ENCODE assay signal across 8 cellular contexts in the genomic region with DNA sequence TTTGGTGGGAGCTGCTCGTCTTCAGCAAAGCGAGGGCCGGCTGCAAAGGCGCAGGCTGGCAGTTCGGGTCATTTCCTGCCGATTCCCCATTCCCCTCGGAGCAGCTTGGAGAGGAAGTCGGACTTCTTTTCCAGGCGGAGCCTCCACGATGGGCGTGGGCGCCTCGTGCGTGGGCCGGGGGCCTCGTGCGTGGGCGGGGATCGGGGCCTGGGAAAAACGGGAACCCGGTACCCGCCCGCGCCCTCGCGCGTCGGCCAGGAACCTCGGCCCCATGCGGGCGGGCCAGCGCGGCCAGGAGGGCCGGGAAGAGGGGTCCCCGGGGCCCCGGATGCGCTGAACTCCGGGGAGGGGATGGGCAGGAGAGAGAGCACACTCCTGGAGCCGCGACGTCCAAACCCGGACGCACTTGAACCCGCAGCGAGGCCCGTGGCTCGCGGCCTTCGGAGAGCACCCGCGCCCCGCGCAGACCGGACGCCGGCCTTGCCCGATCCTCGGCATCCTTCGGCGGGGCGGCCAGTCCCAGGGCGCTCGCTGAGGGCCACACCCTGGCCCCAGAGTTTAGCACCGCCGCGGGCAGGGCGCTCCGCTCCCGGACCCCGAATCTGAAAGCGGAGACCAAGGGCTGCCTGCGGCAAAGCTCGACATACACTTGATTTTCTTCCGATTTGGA.
DNase-seq lines count a peak whose midpoint lies in the region; ATAC-seq and TF ChIP-seq lines count a peak whose summit lies in the region.

No MANE protein-coding gene starts in this region.

- peaks cover 62% of the 10 kb centered on the region for H3K27me3 Mint-ChIP-seq in nephron (ENCODE audit: low read depth)

- ATAC-seq in GM19328 (IDR thresholded peaks at IDR 0.05; ENCODE audit: unreplicated experiment) = peak; percentile 26
- peak; percentile 44 for ATAC-seq in HG03432 (IDR thresholded peaks at IDR 0.05; ENCODE audit: unreplicated experiment)
- ATAC-seq in HG03460 (IDR thresholded peaks at IDR 0.05; ENCODE audit: unreplicated experiment) = no peak

- H3K4me1 ChIP-seq in fibroblast of lung (ENCODE audit: control insufficient read depth, extremely low read depth, insufficient read depth, low read length) = no peaks in the 10 kb centered on the region

- no peaks in the 10 kb centered on the region for H4K20me1 ChIP-seq in fibroblast of lung (ENCODE audit: control insufficient read depth, extremely low read depth, insufficient read depth, low read length)

- H3K27ac Mint-ChIP-seq in nephron = peak overlapping the region; percentile 89 to 93 (median 93)

- peaks cover 38% of the 10 kb centered on the region for H3K4me1 Mint-ChIP-seq in nephron

- H3K4me3 ChIP-seq in WI38 (ENCODE audit: low read depth, low read length) = peak overlapping the region; percentile 75
- H3K4me3 ChIP-seq in fibroblast of lung (replicated peaks in 1 of 4; ENCODE audit: control extremely low read depth in 1 of 4, insufficient read depth in 1 of 4, low read depth in 3 of 4, low read length in 4 of 4) = peak overlapping the region; percentile 48 to 66 (median 57)

- peak overlapping the region; percentile 84 to 94 (median 91) for H3K4me3 Mint-ChIP-seq in nephron

- H3K4me2 ChIP-seq in fibroblast of lung (ENCODE audit: extremely low read depth, insufficient read depth, low read length) = peak overlapping the region; percentile 59

- H3K27ac ChIP-seq in fibroblast of lung (ENCODE audit: insufficient read depth, low read length) = no peak overlapping the region

- H3K9ac ChIP-seq in fibroblast of lung (ENCODE audit: insufficient read depth, low read length) = peak overlapping the region; percentile 63

- peak overlapping the region; percentile 51 for H2AFZ ChIP-seq in fibroblast of lung (ENCODE audit: low read length)

- no peaks in the 10 kb centered on the region for H3K36me3 ChIP-seq in fibroblast of lung (ENCODE audit: control insufficient read depth, insufficient read depth, low read length)

- peaks cover 2% of the 10 kb centered on the region for H3K27me3 ChIP-seq in fibroblast of lung (ENCODE audit: control insufficient read depth, insufficient read depth, low read length)

- H3K36me3 Mint-ChIP-seq in nephron (ENCODE audit: low read depth) = peaks cover 3% of the 10 kb centered on the region

- no peaks in the 10 kb centered on the region for H3K79me2 ChIP-seq in fibroblast of lung (ENCODE audit: control insufficient read depth, insufficient read depth, low read length)

- DNase-seq in COLO829 (ENCODE audit: low spot score) = peak; percentile 72
- peak; percentile 18 to 72 for DNase-seq in fibroblast of lung (ENCODE audit: low read depth in 2 of 2)
- DNase-seq in NCI-H187 (lab: John Stamatoyannopoulos, UW) = no peak

- TF ChIP-seq CTCF in WI38 (IDR thresholded peaks at IDR 0.05; ENCODE audit: low read depth, low read length) = no peak
- no peak for TF ChIP-seq CTCF in fibroblast of lung (conservative IDR thresholded peaks at IDR 0.05 in 1 of 2, IDR thresholded peaks at IDR 0.05 in 1 of 2; ENCODE audit: low read depth in 1 of 2, low read length in 2 of 2)
- TF ChIP-seq CTCF in nephron (IDR thresholded peaks at IDR 0.05; ENCODE audit: unreplicated experiment in 3 of 3) = no peak

- H3K9me3 ChIP-seq in fibroblast of lung (ENCODE audit: control insufficient read depth, insufficient read depth, low read depth, low read length) = no peaks in the 10 kb centered on the region

- H3K9me3 Mint-ChIP-seq in nephron = no peaks in the 10 kb centered on the region

Comparison
In these comparisons a context has a peak if more than half of its experiments do, and no peak if none do; other contexts are left out.
1. DNase-seq: peak in COLO829 (single experiment) and fibroblast of lung (2 of 2); none in NCI-H187 (0 of 2).